Comparison of ENCODE assay signal across 2 cellular contexts in the genomic region with DNA sequence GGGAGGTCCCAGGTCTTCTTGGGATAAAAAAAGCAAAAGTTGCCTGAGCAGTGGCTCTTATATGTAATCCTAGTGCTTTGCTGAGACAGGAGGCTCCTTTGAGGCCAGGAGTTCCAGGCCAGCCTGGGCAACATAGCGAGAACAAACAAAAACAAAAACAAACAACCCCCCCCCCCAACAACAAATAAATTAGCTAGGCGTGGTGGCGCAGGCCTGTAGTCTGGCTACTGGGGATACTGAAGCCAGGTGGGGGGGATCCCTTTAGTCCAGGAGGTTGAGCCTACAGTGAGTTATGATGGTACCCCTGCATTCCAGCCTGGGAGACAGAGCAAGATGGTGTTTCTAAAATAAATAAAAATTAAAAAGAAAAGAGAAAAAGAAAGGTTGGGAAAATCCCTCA.
TF ChIP-seq lines count a peak whose summit lies in the region.

No MANE protein-coding gene starts in this region.

TF ChIP-seq in A549, 52 proteins besides CTCF, POLR2A, EP300 and RAD21 (continued from another document):
- no peak for TF ChIP-seq CBX2 (IDR thresholded peaks at IDR 0.05; ENCODE audit: borderline replicate concordance, low read depth)
- no peak for TF ChIP-seq BHLHE40 (IDR thresholded peaks at IDR 0.05; ENCODE audit: low read depth, low read length)
- no peak for TF ChIP-seq FOXS1 (CRISPR knock-in tag; IDR thresholded peaks at IDR 0.05)
- TF ChIP-seq RARB (CRISPR knock-in tag; IDR thresholded peaks at IDR 0.05) = no peak
- TF ChIP-seq CHD2 (IDR thresholded peaks at IDR 0.05; ENCODE audit: low read length, partially characterized antibody) = no peak
- no peak for TF ChIP-seq NFE2L2 (conservative IDR thresholded peaks at IDR 0.05; ENCODE audit: low read length)
- no peak for TF ChIP-seq MAFK (IDR thresholded peaks at IDR 0.05; ENCODE audit: partially characterized antibody)
- TF ChIP-seq, protein P1, sequence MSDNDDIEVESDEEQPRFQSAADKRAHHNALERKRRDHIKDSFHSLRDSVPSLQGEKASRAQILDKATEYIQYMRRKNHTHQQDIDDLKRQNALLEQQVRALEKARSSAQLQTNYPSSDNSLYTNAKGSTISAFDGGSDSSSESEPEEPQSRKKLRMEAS (IDR thresholded peaks at IDR 0.05) = no peak
- TF ChIP-seq HOXB5 (CRISPR knock-in tag; IDR thresholded peaks at IDR 0.05) = no peak

TF ChIP-seq in GM23338, 12 proteins besides CTCF, POLR2A, EP300 and RAD21 (continued from another document):
- TF ChIP-seq ZNF114 (CRISPR knock-in tag; IDR thresholded peaks at IDR 0.05) (no peak), STAT1 (IDR thresholded peaks at IDR 0.05; ENCODE audit: unreplicated experiment) (no peak), JUNB (IDR thresholded peaks at IDR 0.05; ENCODE audit: unreplicated experiment) (no peak), EZH2phosphoT487 (IDR thresholded peaks at IDR 0.05; ENCODE audit: unreplicated experiment) (no peak), ZNF331 (CRISPR knock-in tag; IDR thresholded peaks at IDR 0.05; ENCODE audit: low read depth) (no peak), CREB1 (CRISPR knock-in tag; IDR thresholded peaks at IDR 0.05; ENCODE audit: low read depth) (no peak), NANOG (IDR thresholded peaks at IDR 0.05; ENCODE audit: borderline replicate concordance) (no peak), EZH2 (IDR thresholded peaks at IDR 0.05; ENCODE audit: low read depth, unreplicated experiment) (no peak)
- TF ChIP-seq, protein P2, sequence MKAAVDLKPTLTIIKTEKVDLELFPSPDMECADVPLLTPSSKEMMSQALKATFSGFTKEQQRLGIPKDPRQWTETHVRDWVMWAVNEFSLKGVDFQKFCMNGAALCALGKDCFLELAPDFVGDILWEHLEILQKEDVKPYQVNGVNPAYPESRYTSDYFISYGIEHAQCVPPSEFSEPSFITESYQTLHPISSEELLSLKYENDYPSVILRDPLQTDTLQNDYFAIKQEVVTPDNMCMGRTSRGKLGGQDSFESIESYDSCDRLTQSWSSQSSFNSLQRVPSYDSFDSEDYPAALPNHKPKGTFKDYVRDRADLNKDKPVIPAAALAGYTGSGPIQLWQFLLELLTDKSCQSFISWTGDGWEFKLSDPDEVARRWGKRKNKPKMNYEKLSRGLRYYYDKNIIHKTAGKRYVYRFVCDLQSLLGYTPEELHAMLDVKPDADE (IDR thresholded peaks at IDR 0.05) = no peak
- TF ChIP-seq, protein P3, sequence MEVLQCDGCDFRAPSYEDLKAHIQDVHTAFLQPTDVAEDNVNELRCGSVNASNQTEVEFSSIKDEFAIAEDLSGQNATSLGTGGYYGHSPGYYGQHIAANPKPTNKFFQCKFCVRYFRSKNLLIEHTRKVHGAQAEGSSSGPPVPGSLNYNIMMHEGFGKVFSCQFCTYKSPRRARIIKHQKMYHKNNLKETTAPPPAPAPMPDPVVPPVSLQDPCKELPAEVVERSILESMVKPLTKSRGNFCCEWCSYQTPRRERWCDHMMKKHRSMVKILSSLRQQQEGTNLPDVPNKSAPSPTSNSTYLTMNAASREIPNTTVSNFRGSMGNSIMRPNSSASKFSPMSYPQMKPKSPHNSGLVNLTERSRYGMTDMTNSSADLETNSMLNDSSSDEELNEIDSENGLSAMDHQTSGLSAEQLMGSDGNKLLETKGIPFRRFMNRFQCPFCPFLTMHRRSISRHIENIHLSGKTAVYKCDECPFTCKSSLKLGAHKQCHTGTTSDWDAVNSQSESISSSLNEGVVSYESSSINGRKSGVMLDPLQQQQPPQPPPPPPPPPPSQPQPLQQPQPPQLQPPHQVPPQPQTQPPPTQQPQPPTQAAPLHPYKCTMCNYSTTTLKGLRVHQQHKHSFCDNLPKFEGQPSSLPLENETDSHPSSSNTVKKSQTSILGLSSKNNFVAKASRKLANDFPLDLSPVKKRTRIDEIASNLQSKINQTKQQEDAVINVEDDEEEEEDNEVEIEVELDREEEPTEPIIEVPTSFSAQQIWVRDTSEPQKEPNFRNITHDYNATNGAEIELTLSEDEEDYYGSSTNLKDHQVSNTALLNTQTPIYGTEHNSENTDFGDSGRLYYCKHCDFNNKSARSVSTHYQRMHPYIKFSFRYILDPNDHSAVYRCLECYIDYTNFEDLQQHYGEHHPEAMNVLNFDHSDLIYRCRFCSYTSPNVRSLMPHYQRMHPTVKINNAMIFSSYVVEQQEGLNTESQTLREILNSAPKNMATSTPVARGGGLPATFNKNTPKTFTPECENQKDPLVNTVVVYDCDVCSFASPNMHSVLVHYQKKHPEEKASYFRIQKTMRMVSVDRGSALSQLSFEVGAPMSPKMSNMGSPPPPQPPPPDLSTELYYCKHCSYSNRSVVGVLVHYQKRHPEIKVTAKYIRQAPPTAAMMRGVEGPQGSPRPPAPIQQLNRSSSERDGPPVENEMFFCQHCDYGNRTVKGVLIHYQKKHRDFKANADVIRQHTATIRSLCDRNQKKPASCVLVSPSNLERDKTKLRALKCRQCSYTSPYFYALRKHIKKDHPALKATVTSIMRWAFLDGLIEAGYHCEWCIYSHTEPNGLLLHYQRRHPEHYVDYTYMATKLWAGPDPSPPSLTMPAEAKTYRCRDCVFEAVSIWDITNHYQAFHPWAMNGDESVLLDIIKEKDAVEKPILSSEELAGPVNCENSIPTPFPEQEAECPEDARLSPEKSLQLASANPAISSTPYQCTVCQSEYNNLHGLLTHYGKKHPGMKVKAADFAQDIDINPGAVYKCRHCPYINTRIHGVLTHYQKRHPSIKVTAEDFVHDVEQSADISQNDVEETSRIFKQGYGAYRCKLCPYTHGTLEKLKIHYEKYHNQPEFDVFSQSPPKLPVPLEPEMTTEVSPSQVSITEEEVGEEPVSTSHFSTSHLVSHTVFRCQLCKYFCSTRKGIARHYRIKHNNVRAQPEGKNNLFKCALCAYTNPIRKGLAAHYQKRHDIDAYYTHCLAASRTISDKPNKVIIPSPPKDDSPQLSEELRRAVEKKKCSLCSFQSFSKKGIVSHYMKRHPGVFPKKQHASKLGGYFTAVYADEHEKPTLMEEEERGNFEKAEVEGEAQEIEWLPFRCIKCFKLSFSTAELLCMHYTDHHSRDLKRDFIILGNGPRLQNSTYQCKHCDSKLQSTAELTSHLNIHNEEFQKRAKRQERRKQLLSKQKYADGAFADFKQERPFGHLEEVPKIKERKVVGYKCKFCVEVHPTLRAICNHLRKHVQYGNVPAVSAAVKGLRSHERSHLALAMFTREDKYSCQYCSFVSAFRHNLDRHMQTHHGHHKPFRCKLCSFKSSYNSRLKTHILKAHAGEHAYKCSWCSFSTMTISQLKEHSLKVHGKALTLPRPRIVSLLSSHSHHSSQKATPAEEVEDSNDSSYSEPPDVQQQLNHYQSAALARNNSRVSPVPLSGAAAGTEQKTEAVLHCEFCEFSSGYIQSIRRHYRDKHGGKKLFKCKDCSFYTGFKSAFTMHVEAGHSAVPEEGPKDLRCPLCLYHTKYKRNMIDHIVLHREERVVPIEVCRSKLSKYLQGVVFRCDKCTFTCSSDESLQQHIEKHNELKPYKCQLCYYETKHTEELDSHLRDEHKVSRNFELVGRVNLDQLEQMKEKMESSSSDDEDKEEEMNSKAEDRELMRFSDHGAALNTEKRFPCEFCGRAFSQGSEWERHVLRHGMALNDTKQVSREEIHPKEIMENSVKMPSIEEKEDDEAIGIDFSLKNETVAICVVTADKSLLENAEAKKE (CRISPR knock-in tag; IDR thresholded peaks at IDR 0.05) = no peak
